8 cellular contexts compared by ENCODE assay signal in the genomic region with DNA sequence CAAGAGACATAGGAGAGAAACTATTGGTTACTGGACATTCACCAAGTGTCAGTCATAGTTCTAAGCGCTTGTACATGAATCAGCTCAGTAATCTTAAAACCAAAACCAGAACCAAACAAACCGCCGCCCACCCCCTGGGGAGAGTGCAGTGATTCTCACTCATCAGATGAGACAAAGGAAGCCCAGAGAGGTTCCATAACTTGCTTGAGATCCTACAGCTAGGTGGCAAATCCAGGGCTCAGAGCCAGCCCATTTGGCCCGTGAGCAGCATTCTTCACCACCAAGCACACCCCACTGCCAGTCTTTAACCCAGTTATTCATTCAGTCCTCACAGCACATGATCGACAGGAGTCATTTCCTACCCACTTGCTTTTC. TPM values are rescaled to one million over a fixed set of nuclear protein-coding genes. Genes with fewer than 3 reads are reported as not detected.
DNase-seq lines count a peak whose midpoint lies in the region; ATAC-seq and TF ChIP-seq lines count a peak whose summit lies in the region.

No MANE protein-coding gene starts in this region.

- H3K4me2 ChIP-seq in Loucy (ENCODE audit: low read depth, low read length, poor library complexity, severe bottlenecking) = peak overlapping the region; percentile 82

- H3K4me1 ChIP-seq in HAP-1 (peaks cover 4% of the 10 kb centered on the region; the same call in 1 of the 2 replicates), Loucy (ENCODE audit: insufficient read depth, low read length, poor library complexity, severe bottlenecking) (peaks cover 34% of the 10 kb centered on the region), esophagus (ENCODE audit: control insufficient read depth in 2 of 2, insufficient read depth in 2 of 2, low read length in 1 of 2) (peaks cover 0 to 2% of the 10 kb centered on the region in 2 donors), thoracic aorta (ENCODE audit: control insufficient read depth in 1 of 2, low read depth in 2 of 2) (peaks cover 5 to 17% of the 10 kb centered on the region in 2 donors)

- peak overlapping the region; percentile 67 for H3K9ac ChIP-seq in Loucy (ENCODE audit: low read depth, low read length, poor library complexity, severe bottlenecking)

- in situ Hi-C loops in HAP-1 (cut with MboI; ENCODE audit: low sequenced_read_pairs) = no loop called here

- H3K27me3 ChIP-seq in HAP-1 (ENCODE audit: low read depth) (no peaks in the 10 kb centered on the region), Loucy (ENCODE audit: insufficient read depth, low read length, poor library complexity, severe bottlenecking) (no peaks in the 10 kb centered on the region), esophagus (ENCODE audit: control insufficient read depth in 1 of 2, insufficient read depth in 2 of 2, low read length in 2 of 2) (no peaks in the 10 kb centered on the region), thoracic aorta (replicated peaks; ENCODE audit: insufficient read depth) (no peaks in the 10 kb centered on the region)

- peak; percentile 76 for ATAC-seq in GM18505 (IDR thresholded peaks at IDR 0.05; ENCODE audit: unreplicated experiment)
- ATAC-seq in thoracic aorta (ENCODE audit: insufficient number of reproducible peaks, low FRiP score, low read depth) = no peak

- H3K79me2 ChIP-seq in Loucy (ENCODE audit: insufficient read depth, low read length) = no peaks in the 10 kb centered on the region

- no peak for TF ChIP-seq CTCF in Loucy (conservative IDR thresholded peaks at IDR 0.05; ENCODE audit: low read length)
- TF ChIP-seq CTCF in thoracic aorta (IDR thresholded peaks at IDR 0.05) = no peak

- H3K36me3 ChIP-seq in HAP-1 (replicated peaks) = no peaks in the 10 kb centered on the region
- H3K36me3 ChIP-seq in Loucy (ENCODE audit: insufficient read depth, low read length) = no peaks in the 10 kb centered on the region
- H3K36me3 ChIP-seq in esophagus (ENCODE audit: control insufficient read depth in 2 of 2, insufficient read depth in 2 of 2, low read length in 1 of 2) = no peaks in the 10 kb centered on the region
- H3K36me3 ChIP-seq in thoracic aorta = no peaks in the 10 kb centered on the region

- H3K4me3 ChIP-seq in HAP-1 = peak overlapping the region; percentile 39
- H3K4me3 ChIP-seq in Loucy (ENCODE audit: low read length, poor library complexity, severe bottlenecking) = peak overlapping the region; percentile 73
- peak overlapping the region in 1 of 2 donors; percentile 47 for H3K4me3 ChIP-seq in esophagus (ENCODE audit: low read depth in 1 of 2, low read length in 2 of 2)
- peak overlapping the region; percentile 80 for H3K4me3 ChIP-seq in thoracic aorta

- peak overlapping the region; percentile 90 for H2AFZ ChIP-seq in Loucy (ENCODE audit: low read length)

- H3K9me3 ChIP-seq in HAP-1 (no peaks in the 10 kb centered on the region), Loucy (ENCODE audit: insufficient read depth, low read depth, low read length) (no peaks in the 10 kb centered on the region), esophagus (ENCODE audit: control insufficient read depth in 2 of 2, insufficient read depth in 1 of 2, low read depth in 1 of 2, low read length in 1 of 2) (peaks cover 0 to 2% of the 10 kb centered on the region in 2 donors), thoracic aorta (no peaks in the 10 kb centered on the region)

- H3K27ac ChIP-seq in esophagus (ENCODE audit: low read depth in 2 of 2, low read length in 1 of 2) = peak overlapping the region; percentile 35 to 61
- H3K27ac ChIP-seq in thoracic aorta = peak overlapping the region; percentile 7 to 65

- peaks cover 6% of the 10 kb centered on the region; the same call in 1 of the 2 replicates for H3F3A ChIP-seq in Loucy (ENCODE audit: low read depth)

- 27 to 36% methylated on average over 5 of the region's 5 CpGs for WGBS in esophagus, 2 donors

- DNase-seq in HAP-1 (ENCODE audit: low spot score in 2 of 2) (no peak), non-pigmented ciliary epithelial cell (ENCODE audit: low read depth) (peak; percentile 50), thoracic aorta (ENCODE audit: low spot score) (peak; percentile 27), NCI-H2227 treated with DMSO at 0.1 percent for 48 hours (lab: John Stamatoyannopoulos, UW) (no peak)
- peak; percentile 53 to 69 for DNase-seq in activated CD8-positive, alpha-beta memory T cell treated with anti-CD3 and anti-CD28 coated beads for 4 hours (ENCODE audit: low read depth in 2 of 2)

- no peaks in the 10 kb centered on the region for H4K20me1 ChIP-seq in Loucy (ENCODE audit: insufficient read depth, low read length, poor library complexity, severe bottlenecking)

- H3K9me2 ChIP-seq in Loucy (replicated peaks; ENCODE audit: low read depth, low read length) = no peaks in the 10 kb centered on the region

- TF ChIP-seq POLR2A in GM18505 (IDR thresholded peaks at IDR 0.05; ENCODE audit: borderline replicate concordance, extremely low read depth, insufficient read depth, insufficient read length) = peak; percentile 50

RNA-seq across cellular contexts. Expression of gene RGS9, which starts 37.2 kb away (rescaled TPM):
- polyA plus RNA-seq in esophagus = 1 to 10 TPM; 2.0 to 2.2 TPM
- 1 to 10 TPM; 3.2 to 4.0 TPM for total RNA-seq in thoracic aorta

RNA-seq across cellular contexts. Expression of gene GNA13, which starts 43.4 kb away (rescaled TPM):
- 1 to 10 TPM; 7.1 to 9.2 TPM for polyA plus RNA-seq in esophagus
- 10 to 100 TPM; 51.7 to 68.1 TPM for total RNA-seq in thoracic aorta

Comparison
In these comparisons a context has a peak if more than half of its experiments do, and no peak if none do; other contexts are left out.
1. DNase-seq: peak in activated CD8-positive, alpha-beta memory T cell treated with anti-CD3 and anti-CD28 coated beads for 4 hours (2 of 2), non-pigmented ciliary epithelial cell (single experiment) and thoracic aorta (single experiment); none in HAP-1 (0 of 2) and NCI-H2227 treated with DMSO at 0.1 percent for 48 hours (single experiment).